ENCODE assay signal across 15 cellular contexts in genomic region chr19:58274771-58275199, GRCh38. TPM values are rescaled to one million over a fixed set of nuclear protein-coding genes. Genes with fewer than 3 reads are reported as not detected.
DNase-seq lines count a peak whose midpoint lies in the region; ATAC-seq lines count a peak whose summit lies in the region.
"Had no signal": no experiment of that assay in that cellular context is flagged by ENCODE, and none has a peak within 500 bp of the region (broad histone marks: within the 10 kb centered on the region; RNA-seq: fewer than 3 reads in every experiment).

No MANE protein-coding gene starts in this region.

- H3K4me3 Mint-ChIP-seq in activated T-helper 2 cell treated with anti-CD3 and anti-CD28 coated beads, Interferon-gamma antibody, Interleukin-2, Interleukin-4, amounts not matched to agents 10 μg/mL and 5 μg/mL and 100 μg/mL, durations not matched to agents 14 hours and 24 hours and 36 hours (ENCODE audit: low read depth) = no peak overlapping the region
- H3K4me3 Mint-ChIP-seq: activated naive CD8-positive, alpha-beta T cell; natural killer cell treated with Interleukin-12 subunit alpha and Interleukin-12 subunit beta and Interleukin-15 and Interleukin-18, amount 100 ng/mL, for 72 hours; T-helper 17 cell had no signal

- H3K27me3 Mint-ChIP-seq in activated T-helper 2 cell treated with anti-CD3 and anti-CD28 coated beads, Interferon-gamma antibody, Interleukin-2, Interleukin-4, amounts not matched to agents 10 μg/mL and 5 μg/mL and 100 μg/mL, durations not matched to agents 14 hours and 24 hours and 36 hours (ENCODE audit: low read depth) = no peaks in the 10 kb centered on the region
- H3K27me3 Mint-ChIP-seq: activated naive CD8-positive, alpha-beta T cell; natural killer cell treated with Interleukin-12 subunit alpha and Interleukin-12 subunit beta and Interleukin-15 and Interleukin-18, amount 100 ng/mL, for 72 hours; T-helper 17 cell had no signal

- peaks cover 45% of the 10 kb centered on the region for H3K9me3 Mint-ChIP-seq in activated T-helper 2 cell treated with anti-CD3 and anti-CD28 coated beads, Interferon-gamma antibody, Interleukin-2, Interleukin-4, amounts not matched to agents 10 μg/mL and 5 μg/mL and 100 μg/mL, durations not matched to agents 14 hours and 24 hours and 36 hours
- H3K9me3 Mint-ChIP-seq: natural killer cell treated with Interleukin-12 subunit alpha and Interleukin-12 subunit beta and Interleukin-15 and Interleukin-18, amount 100 ng/mL, for 72 hours had no signal

- peaks cover 5% of the 10 kb centered on the region for H3K4me1 Mint-ChIP-seq in activated T-helper 2 cell treated with anti-CD3 and anti-CD28 coated beads, Interferon-gamma antibody, Interleukin-2, Interleukin-4, amounts not matched to agents 10 μg/mL and 5 μg/mL and 100 μg/mL, durations not matched to agents 14 hours and 24 hours and 36 hours (ENCODE audit: low read depth)

- intact Hi-C loops in cardiac septum (cut with DNase I) (no loop called here), Right ventricle myocardium superior (cut with DNase I) (no loop called here)
- intact Hi-C loops in activated T-helper 2 cell treated with anti-CD3 and anti-CD28 coated beads, Interferon-gamma antibody, Interleukin-2, Interleukin-4, amounts not matched to agents 10 μg/mL and 5 μg/mL and 100 μg/mL, durations not matched to agents 14 hours and 24 hours and 36 hours (cut with micrococcal nuclease) = loop anchor here (5.0 kb wide), 1 partner anchor 47 kb away; the partner anchor contains the start of gene ZNF544

- H3K27ac Mint-ChIP-seq in activated T-helper 2 cell treated with anti-CD3 and anti-CD28 coated beads, Interferon-gamma antibody, Interleukin-2, Interleukin-4, amounts not matched to agents 10 μg/mL and 5 μg/mL and 100 μg/mL, durations not matched to agents 14 hours and 24 hours and 36 hours = no peak overlapping the region
- H3K27ac Mint-ChIP-seq: activated naive CD8-positive, alpha-beta T cell; natural killer cell treated with Interleukin-12 subunit alpha and Interleukin-12 subunit beta and Interleukin-15 and Interleukin-18, amount 100 ng/mL, for 72 hours; T-helper 17 cell had no signal

- ATAC-seq in Right ventricle myocardium superior (ENCODE audit: poor library complexity) (no peak), HG02798 (IDR thresholded peaks at IDR 0.05; ENCODE audit: poor library complexity, unreplicated experiment) (no peak), HG03280 (IDR thresholded peaks at IDR 0.05; ENCODE audit: unreplicated experiment) (no peak)
- ATAC-seq: natural killer cell treated with Interleukin-12 subunit alpha and Interleukin-12 subunit beta and Interleukin-15 and Interleukin-18, amount 100 ng/mL, for 72 hours; T-helper 17 cell had no signal

- peak overlapping the region; percentile 85 for H3K27ac ChIP-seq in angular gyrus (ENCODE audit: low read depth, low read length)
- H3K27ac ChIP-seq: right atrium auricular region had no signal

- peaks cover 87% of the 10 kb centered on the region for H3K36me3 Mint-ChIP-seq in activated T-helper 2 cell treated with anti-CD3 and anti-CD28 coated beads, Interferon-gamma antibody, Interleukin-2, Interleukin-4, amounts not matched to agents 10 μg/mL and 5 μg/mL and 100 μg/mL, durations not matched to agents 14 hours and 24 hours and 36 hours (ENCODE audit: low read depth)

- peak; percentile 14 for DNase-seq in cardiac septum (ENCODE audit: low spot score)
- no peak for DNase-seq in Right ventricle myocardium superior
- peak; percentile 64 for DNase-seq in inferior parietal cortex (ENCODE audit: extremely low spot score)
- no peak for DNase-seq in DMS79 (lab: John Stamatoyannopoulos, UW)
- DNase-seq in activated T-helper 2 cell treated with anti-CD3 and anti-CD28 coated beads, Interferon-gamma antibody, Interleukin-2, Interleukin-4, amounts not matched to agents 10 μg/mL and 5 μg/mL and 100 μg/mL, durations not matched to agents 14 hours and 24 hours and 36 hours (ENCODE audit: low spot score) = no peak
- DNase-seq: Calu3, KBM-7, NCI-H524 treated with DMSO at 0.1 percent for 48 hours, T-helper 17 cell had no signal

RNA-seq across cellular contexts. Expression of gene ZNF8, which starts 4.0 kb away (rescaled TPM):
- total RNA-seq in cardiac septum (6.2 TPM), Right ventricle myocardium superior (4.6 TPM)
- total RNA-seq in activated T-helper 2 cell treated with anti-CD3 and anti-CD28 coated beads, Interferon-gamma antibody, Interleukin-2, Interleukin-4, amounts not matched to agents 10 μg/mL and 5 μg/mL and 100 μg/mL, durations not matched to agents 14 hours and 24 hours and 36 hours = 4.7 and 5.3 TPM in 2 replicates

RNA-seq across cellular contexts. Expression of gene ERVK3-1, which starts 30.4 kb away (rescaled TPM):
- total RNA-seq in cardiac septum = 17.1 TPM
- total RNA-seq in Right ventricle myocardium superior = 20.0 TPM
- total RNA-seq in activated T-helper 2 cell treated with anti-CD3 and anti-CD28 coated beads, Interferon-gamma antibody, Interleukin-2, Interleukin-4, amounts not matched to agents 10 μg/mL and 5 μg/mL and 100 μg/mL, durations not matched to agents 14 hours and 24 hours and 36 hours = 64.2 and 65.0 TPM in 2 replicates

RNA-seq across cellular contexts. Expression of gene ZNF544, which starts 46.1 kb away (rescaled TPM):
- total RNA-seq in cardiac septum (28.1 TPM), Right ventricle myocardium superior (24.9 TPM)
- total RNA-seq in activated T-helper 2 cell treated with anti-CD3 and anti-CD28 coated beads, Interferon-gamma antibody, Interleukin-2, Interleukin-4, amounts not matched to agents 10 μg/mL and 5 μg/mL and 100 μg/mL, durations not matched to agents 14 hours and 24 hours and 36 hours = 42.0 and 49.1 TPM in 2 replicates

RNA-seq across cellular contexts. Expression of gene ZSCAN22, which starts 52.0 kb away (rescaled TPM):
- total RNA-seq in cardiac septum (2.1 TPM), Right ventricle myocardium superior (1.7 TPM)
- total RNA-seq in activated T-helper 2 cell treated with anti-CD3 and anti-CD28 coated beads, Interferon-gamma antibody, Interleukin-2, Interleukin-4, amounts not matched to agents 10 μg/mL and 5 μg/mL and 100 μg/mL, durations not matched to agents 14 hours and 24 hours and 36 hours = 4.6 and 4.9 TPM in 2 replicates

Comparison
In these comparisons a context has a peak if more than half of its experiments do, and no peak if none do; other contexts are left out.
1. DNase-seq: peak in cardiac septum (single experiment) and inferior parietal cortex (single experiment); none in Right ventricle myocardium superior (single experiment), DMS79 (single experiment) and activated T-helper 2 cell treated with anti-CD3 and anti-CD28 coated beads, Interferon-gamma antibody, Interleukin-2, Interleukin-4, amounts not matched to agents 10 μg/mL and 5 μg/mL and 100 μg/mL, durations not matched to agents 14 hours and 24 hours and 36 hours (single experiment).